In the genomic region with DNA sequence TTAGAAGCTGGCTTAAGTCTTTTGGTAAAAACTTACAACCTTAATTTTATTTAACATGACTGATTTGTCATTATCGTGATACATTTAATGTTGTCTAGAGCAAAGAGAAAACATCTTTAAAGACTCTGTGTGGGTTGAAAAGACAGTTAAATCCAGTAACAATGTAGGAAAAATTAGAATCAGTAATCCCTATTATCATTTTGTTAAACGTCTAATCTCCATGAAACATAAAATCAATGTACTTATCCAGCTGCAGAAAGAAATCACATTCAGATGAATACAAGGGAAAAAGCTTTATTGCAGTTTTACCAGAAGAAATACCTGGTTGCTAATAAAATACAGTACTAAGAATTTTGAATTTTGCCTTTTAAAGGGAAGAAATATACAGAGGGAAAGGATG, we compare ENCODE assay signal across 24 cellular contexts.
A peak's percentile ranks its signal among the peaks of the same experiment; 100 is the strongest.
DNase-seq lines count a peak whose midpoint lies in the region; ATAC-seq, FAIRE-seq and TF ChIP-seq lines count a peak whose summit lies in the region.
"Had no signal": no experiment of that assay in that cellular context is flagged by ENCODE, and none has a peak within 500 bp of the region (broad histone marks: within the 10 kb centered on the region; RNA-seq: fewer than 3 reads in every experiment).

No MANE protein-coding gene starts in this region.

- TF ChIP-seq CTCF in D721Med (IDR thresholded peaks at IDR 0.05; ENCODE audit: insufficient read depth, missing control alignments) = no peak

- FAIRE-seq in D721Med (lab: Jason Lieb, UNC) = peak; percentile 92
- FAIRE-seq: A204.1, A549 had no signal

- no peak for ATAC-seq in GM21528 (IDR thresholded peaks at IDR 0.05; ENCODE audit: low FRiP score, unreplicated experiment)
- ATAC-seq: A549; CD8-positive, alpha-beta T cell had no signal

- no peak for DNase-seq in D721Med (ENCODE audit: insufficient read length, low spot score)
- DNase-seq: 8988T; ACHN; AML-193; BE2C; C1 segment of cervical spinal cord; Caco-2; Calu3; CD4-positive, alpha-beta memory T cell; CD4-positive, alpha-beta T cell; CD4-positive, CD25-positive, alpha-beta regulatory T cell; CD8-positive, alpha-beta memory T cell; CD8-positive, alpha-beta T cell; COR-L47; DMS 273 treated with DMSO at 0.1 percent for 48 hours; DMS153; DMS53; DMS79; DMS79 treated with DMSO at 0.1 percent for 48 hours; DND-41; EL had no signal
